In genomic region chr15:84668221-84668982, GRCh38 we compare ENCODE assay signal across 25 cellular contexts. TPM values are rescaled to one million over a fixed set of nuclear protein-coding genes. Genes with fewer than 3 reads are reported as not detected.
A peak's percentile ranks its signal among the peaks of the same experiment; 100 is the strongest.
DNase-seq lines count a peak whose midpoint lies in the region; ATAC-seq and TF ChIP-seq lines count a peak whose summit lies in the region.
"Had no signal": no experiment of that assay in that cellular context is flagged by ENCODE, and none has a peak within 500 bp of the region (broad histone marks: within the 10 kb centered on the region; RNA-seq: fewer than 3 reads in every experiment).

No MANE protein-coding gene starts in this region.

- intact Hi-C loops in thyroid gland (cut with DNase I) = no loop called here

- H3K27me3 ChIP-seq in thyroid gland = no peaks in the 10 kb centered on the region
- H3K27me3 ChIP-seq: gastrocnemius medialis had no signal

- TF ChIP-seq CTCF in HEK293 (tag by site-specific recombination; IDR thresholded peaks at IDR 0.05) (no peak), thyroid gland (IDR thresholded peaks at IDR 0.05) (no peak)

- H3K27ac Mint-ChIP-seq in activated naive CD8-positive, alpha-beta T cell = peak overlapping the region; percentile 46
- no peak overlapping the region for H3K27ac Mint-ChIP-seq in activated naive CD8-positive, alpha-beta T cell treated with anti-CD3 and anti-CD28 coated beads for 36 hours
- H3K27ac Mint-ChIP-seq in activated naive CD8-positive, alpha-beta T cell treated with anti-CD3 and anti-CD28 coated beads, Interleukin-2, amount 50 U/mL, for 24 hours = peak overlapping the region; percentile 68
- H3K27ac Mint-ChIP-seq: type B pancreatic cell had no signal

- peaks cover 16% of the 10 kb centered on the region for H3K4me1 Mint-ChIP-seq in activated naive CD8-positive, alpha-beta T cell (ENCODE audit: low read depth)
- H3K4me1 Mint-ChIP-seq in activated naive CD8-positive, alpha-beta T cell treated with anti-CD3 and anti-CD28 coated beads for 36 hours = peaks cover 21% of the 10 kb centered on the region
- peaks cover 34% of the 10 kb centered on the region for H3K4me1 Mint-ChIP-seq in activated naive CD8-positive, alpha-beta T cell treated with anti-CD3 and anti-CD28 coated beads, Interleukin-2, amount 50 U/mL, for 24 hours

- H3K36me3 Mint-ChIP-seq in activated naive CD8-positive, alpha-beta T cell = peaks cover 3% of the 10 kb centered on the region
- H3K36me3 Mint-ChIP-seq in activated naive CD8-positive, alpha-beta T cell treated with anti-CD3 and anti-CD28 coated beads for 36 hours = peaks cover 15% of the 10 kb centered on the region
- peaks cover 39% of the 10 kb centered on the region for H3K36me3 Mint-ChIP-seq in activated naive CD8-positive, alpha-beta T cell treated with anti-CD3 and anti-CD28 coated beads, Interleukin-2, amount 50 U/mL, for 24 hours (ENCODE audit: low read depth)

- H3K27ac ChIP-seq in HEK293 (ENCODE audit: extremely low read depth, low read depth, low read length) (no peak overlapping the region), thyroid gland (peak overlapping the region; percentile 75 to 89 (median 79))
- H3K27ac ChIP-seq: gastrocnemius medialis, lower lobe of right lung had no signal

- H3K36me3 ChIP-seq in HEK293 (ENCODE audit: control insufficient read depth in 2 of 2, insufficient read depth in 1 of 2, low read length in 2 of 2) = peaks cover 26 to 62% of the 10 kb centered on the region in 2 experiments
- peaks cover 0 to 5% of the 10 kb centered on the region in 2 donors for H3K36me3 ChIP-seq in thyroid gland

- no peaks in the 10 kb centered on the region for H3K9me3 Mint-ChIP-seq in activated naive CD8-positive, alpha-beta T cell (ENCODE audit: low read depth)
- no peaks in the 10 kb centered on the region for H3K9me3 Mint-ChIP-seq in activated naive CD8-positive, alpha-beta T cell treated with anti-CD3 and anti-CD28 coated beads for 36 hours
- H3K9me3 Mint-ChIP-seq in activated naive CD8-positive, alpha-beta T cell treated with anti-CD3 and anti-CD28 coated beads, Interleukin-2, amount 50 U/mL, for 24 hours = no peaks in the 10 kb centered on the region
- H3K9me3 Mint-ChIP-seq: naive thymus-derived CD4-positive, alpha-beta T cell; type B pancreatic cell had no signal

- no peak for ATAC-seq in activated naive CD8-positive, alpha-beta T cell treated with anti-CD3 and anti-CD28 coated beads, Interleukin-2, amount 50 U/mL, for 24 hours
- no peak for ATAC-seq in activated CD4-positive, CD25-positive, alpha-beta regulatory T cell treated with anti-CD3 and anti-CD28 coated beads, Interleukin-2, amount 50 U/mL, for 24 hours
- ATAC-seq: gastrocnemius medialis; naive thymus-derived CD4-positive, alpha-beta T cell had no signal

- H3K4me3 ChIP-seq in HEK293 (ENCODE audit: low read depth, low read length) (no peak overlapping the region), thyroid gland (replicated peaks in 1 of 3) (no peak overlapping the region)
- H3K4me3 ChIP-seq: gastrocnemius medialis, HAP-1, lower lobe of right lung had no signal

- CTCF ChIA-PET in HEK293 (lab: Yijun Ruan, JAX) = interaction anchor here (1.0 kb wide), 1 partner anchor 12 kb away, joined by 3 read pairs; no protein-coding TSS in a partner anchor

- TF ChIP-seq POLR2A in thyroid gland (IDR thresholded peaks at IDR 0.05) = no peak

- no peaks in the 10 kb centered on the region for H3K9me3 ChIP-seq in HEK293 (ENCODE audit: control insufficient read depth, insufficient read depth, low read depth, low read length)
- no peaks in the 10 kb centered on the region for H3K9me3 ChIP-seq in thyroid gland
- H3K9me3 ChIP-seq: gastrocnemius medialis, HAP-1, lower lobe of right lung had no signal

- no peaks in the 10 kb centered on the region for H3K27me3 Mint-ChIP-seq in activated naive CD8-positive, alpha-beta T cell
- no peaks in the 10 kb centered on the region for H3K27me3 Mint-ChIP-seq in activated naive CD8-positive, alpha-beta T cell treated with anti-CD3 and anti-CD28 coated beads for 36 hours
- no peaks in the 10 kb centered on the region for H3K27me3 Mint-ChIP-seq in activated naive CD8-positive, alpha-beta T cell treated with anti-CD3 and anti-CD28 coated beads, Interleukin-2, amount 50 U/mL, for 24 hours
- H3K27me3 Mint-ChIP-seq: naive thymus-derived CD4-positive, alpha-beta T cell; type B pancreatic cell had no signal

- POLR2A ChIA-PET in HEK293 (lab: Yijun Ruan, JAX) = no interaction called here

- H3K4me3 Mint-ChIP-seq in activated naive CD8-positive, alpha-beta T cell = peak overlapping the region; percentile 38
- H3K4me3 Mint-ChIP-seq in activated naive CD8-positive, alpha-beta T cell treated with anti-CD3 and anti-CD28 coated beads for 36 hours = no peak overlapping the region
- no peak overlapping the region for H3K4me3 Mint-ChIP-seq in activated naive CD8-positive, alpha-beta T cell treated with anti-CD3 and anti-CD28 coated beads, Interleukin-2, amount 50 U/mL, for 24 hours
- H3K4me3 Mint-ChIP-seq: naive thymus-derived CD4-positive, alpha-beta T cell; type B pancreatic cell had no signal

- H3K4me1 ChIP-seq in HEK293 (ENCODE audit: control insufficient read depth, insufficient read depth, low read length) = no peaks in the 10 kb centered on the region
- peaks cover 12 to 20% of the 10 kb centered on the region in 2 donors for H3K4me1 ChIP-seq in thyroid gland
- H3K4me1 ChIP-seq: gastrocnemius medialis, HAP-1, lower lobe of right lung had no signal

- no peak for DNase-seq in activated naive CD8-positive, alpha-beta T cell treated with anti-CD3 and anti-CD28 coated beads for 36 hours
- no peak for DNase-seq in activated naive CD8-positive, alpha-beta T cell treated with anti-CD3 and anti-CD28 coated beads, Interleukin-2, amount 50 U/mL, for 24 hours
- DNase-seq in thyroid gland = peak; percentile 50 to 51
- DNase-seq in occipital lobe (lab: John Stamatoyannopoulos, UW) = no peak
- DNase-seq: activated CD4-positive, alpha-beta T cell treated with anti-CD3 and anti-CD28 coated beads for 4 hours; activated effector memory CD4-positive, alpha-beta T cell treated with anti-CD3 and anti-CD28 coated beads, Interleukin-2, amount 50 U/mL, for 16 hours; amniotic stem cell; C1 segment of cervical spinal cord; gastrocnemius medialis; GDM1; hippocampal formation; lower lobe of right lung; MV-4-11; naive thymus-derived CD4-positive, alpha-beta T cell; NCI-H1436; NCI-H446; NCI-H748 treated with DMSO at 0.1 percent for 48 hours; SHP77 treated with DMSO at 0.1 percent for 48 hours; stimulated activated CD4-positive, alpha-beta T cell treated with anti-CD3 and anti-CD28 coated beads, Interleukin-4, amount 100 ng/mL, for 4 hours; substantia nigra had no signal

- 66 to 70% methylated on average over 3 of the region's 3 CpGs for WGBS in thyroid gland, 2 donors

TF ChIP-seq in HEK293, 187 proteins besides CTCF, POLR2A, EP300 and RAD21:
- TF ChIP-seq SP3 (tag by site-specific recombination; IDR thresholded peaks at IDR 0.05) = no peak
- TF ChIP-seq, protein P1, sequence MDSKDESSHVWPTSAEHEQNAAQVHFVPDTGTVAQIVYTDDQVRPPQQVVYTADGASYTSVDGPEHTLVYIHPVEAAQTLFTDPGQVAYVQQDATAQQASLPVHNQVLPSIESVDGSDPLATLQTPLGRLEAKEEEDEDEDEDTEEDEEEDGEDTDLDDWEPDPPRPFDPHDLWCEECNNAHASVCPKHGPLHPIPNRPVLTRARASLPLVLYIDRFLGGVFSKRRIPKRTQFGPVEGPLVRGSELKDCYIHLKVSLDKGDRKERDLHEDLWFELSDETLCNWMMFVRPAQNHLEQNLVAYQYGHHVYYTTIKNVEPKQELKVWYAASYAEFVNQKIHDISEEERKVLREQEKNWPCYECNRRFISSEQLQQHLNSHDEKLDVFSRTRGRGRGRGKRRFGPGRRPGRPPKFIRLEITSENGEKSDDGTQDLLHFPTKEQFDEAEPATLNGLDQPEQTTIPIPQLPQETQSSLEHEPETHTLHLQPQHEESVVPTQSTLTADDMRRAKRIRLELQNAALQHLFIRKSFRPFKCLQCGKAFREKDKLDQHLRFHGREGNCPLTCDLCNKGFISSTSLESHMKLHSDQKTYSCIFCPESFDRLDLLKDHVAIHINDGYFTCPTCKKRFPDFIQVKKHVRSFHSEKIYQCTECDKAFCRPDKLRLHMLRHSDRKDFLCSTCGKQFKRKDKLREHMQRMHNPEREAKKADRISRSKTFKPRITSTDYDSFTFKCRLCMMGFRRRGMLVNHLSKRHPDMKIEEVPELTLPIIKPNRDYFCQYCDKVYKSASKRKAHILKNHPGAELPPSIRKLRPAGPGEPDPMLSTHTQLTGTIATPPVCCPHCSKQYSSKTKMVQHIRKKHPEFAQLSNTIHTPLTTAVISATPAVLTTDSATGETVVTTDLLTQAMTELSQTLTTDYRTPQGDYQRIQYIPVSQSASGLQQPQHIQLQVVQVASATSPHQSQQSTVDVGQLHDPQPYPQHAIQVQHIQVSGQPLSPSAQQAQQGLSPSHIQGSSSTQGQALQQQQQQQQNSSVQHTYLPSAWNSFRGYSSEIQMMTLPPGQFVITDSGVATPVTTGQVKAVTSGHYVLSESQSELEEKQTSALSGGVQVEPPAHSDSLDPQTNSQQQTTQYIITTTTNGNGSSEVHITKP (tag by site-specific recombination; IDR thresholded peaks at IDR 0.05) = peak; percentile 60

RNA-seq across cellular contexts. Expression of gene NMB, which starts 10.4 kb away (rescaled TPM):
- 1 to 10 TPM; 2.6 TPM for total RNA-seq in activated naive CD8-positive, alpha-beta T cell treated with anti-CD3 and anti-CD28 coated beads for 36 hours
- total RNA-seq in thyroid gland (10 to 100 TPM; 12.9 to 43.4 (median 23.5) TPM), occipital lobe (1.9 TPM)

RNA-seq across cellular contexts. Expression of gene WDR73, which starts 14.3 kb away (rescaled TPM):
- 10 to 100 TPM; 22.1 to 26.3 TPM for total RNA-seq in activated naive CD8-positive, alpha-beta T cell treated with anti-CD3 and anti-CD28 coated beads for 36 hours
- 10 to 100 TPM; 37.5 to 63.3 (median 41.1) TPM for total RNA-seq in thyroid gland
- 25.7 TPM for total RNA-seq in occipital lobe

RNA-seq across cellular contexts. Expression of gene SEC11A, which starts 47.5 kb away (rescaled TPM):
- total RNA-seq in activated naive CD8-positive, alpha-beta T cell treated with anti-CD3 and anti-CD28 coated beads for 36 hours = 10 to 100 TPM; 89.3 to 93.5 TPM
- total RNA-seq in thyroid gland (100 to 1,000 TPM; 170 to 304 (median 182) TPM), occipital lobe (68.9 TPM)

Comparison
In these comparisons a context has a peak if more than half of its experiments do, and no peak if none do; other contexts are left out.
1. DNase-seq: peak in thyroid gland (2 of 2); none in activated naive CD8-positive, alpha-beta T cell treated with anti-CD3 and anti-CD28 coated beads for 36 hours (single experiment), activated naive CD8-positive, alpha-beta T cell treated with anti-CD3 and anti-CD28 coated beads, Interleukin-2, amount 50 U/mL, for 24 hours (single experiment) and occipital lobe (single experiment).